Comparison of ENCODE assay signal across 20 cellular contexts in the genomic region with DNA sequence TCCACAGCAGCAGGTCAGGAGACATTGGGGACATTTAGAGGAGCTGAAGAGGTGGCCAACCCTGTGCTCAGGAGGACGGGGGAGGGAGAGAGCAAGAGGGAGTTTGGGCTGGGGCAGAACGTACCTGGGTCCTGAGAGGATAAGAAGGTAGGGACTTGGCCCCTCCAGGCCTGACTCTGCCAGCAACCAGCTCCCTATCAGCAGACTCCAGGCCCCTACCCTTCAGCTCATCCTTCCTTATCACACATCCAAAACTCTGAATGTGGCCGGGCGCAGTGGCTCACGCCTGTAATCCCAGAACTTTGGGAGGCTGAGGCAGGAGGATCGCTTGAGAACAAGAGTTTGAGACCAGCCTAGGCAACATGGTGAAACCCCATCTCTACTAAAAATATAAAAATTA. TPM values are rescaled to one million over a fixed set of nuclear protein-coding genes. Genes with fewer than 3 reads are reported as not detected.
"Had no signal": no experiment of that assay in that cellular context is flagged by ENCODE, and none has a peak within 500 bp of the region (broad histone marks: within the 10 kb centered on the region; RNA-seq: fewer than 3 reads in every experiment).

No MANE protein-coding gene starts in this region.

- H3K27me3 Mint-ChIP-seq: effector memory CD8-positive, alpha-beta T cell; type B pancreatic cell had no signal

- DNase-seq: effector memory CD8-positive, alpha-beta T cell; esophagus squamous epithelium; foreskin fibroblast; immature natural killer cell; left ventricle myocardium inferior; lower lobe of right lung; nephron progenitor cell; right cardiac atrium; small intestine; stimulated activated CD4-positive, alpha-beta T cell treated with anti-CD3 and anti-CD28 coated beads, Interleukin-12 subunit alpha, Interleukin-12 subunit beta, amount 100 ng/mL, for 4 hours; stimulated activated naive CD4-positive, alpha-beta T cell; thyroid gland had no signal

- H3K27ac ChIP-seq: epithelial cell of prostate, esophagus squamous epithelium, gastroesophageal sphincter, left ventricle myocardium inferior, lower lobe of right lung, neutrophil, suprapubic skin, thyroid gland had no signal

- H3K27ac Mint-ChIP-seq: dendritic cell treated with granulocyte-macrophage colony-stimulating factor and Interleukin-4, amounts not matched to agents 40 ng/mL and 50 ng/mL, for 4 days; immature natural killer cell; memory B cell; mesothelial cell of epicardium; nephron progenitor cell; type B pancreatic cell had no signal

- ATAC-seq: effector memory CD8-positive, alpha-beta T cell; gastroesophageal sphincter; lower lobe of right lung; right cardiac atrium had no signal

- H3K4me3 Mint-ChIP-seq: dendritic cell treated with granulocyte-macrophage colony-stimulating factor and Interleukin-4, amounts not matched to agents 40 ng/mL and 50 ng/mL, for 4 days; effector memory CD8-positive, alpha-beta T cell; immature natural killer cell; memory B cell; mesothelial cell of epicardium; nephron progenitor cell; type B pancreatic cell had no signal

- H3K9me3 Mint-ChIP-seq: dendritic cell treated with granulocyte-macrophage colony-stimulating factor and Interleukin-4, amounts not matched to agents 40 ng/mL and 50 ng/mL, for 4 days; effector memory CD8-positive, alpha-beta T cell; immature natural killer cell; memory B cell; mesothelial cell of epicardium; nephron progenitor cell; type B pancreatic cell had no signal

- H3K36me3 Mint-ChIP-seq: immature natural killer cell, memory B cell, mesothelial cell of epicardium, type B pancreatic cell had no signal

RNA-seq across cellular contexts. Expression of a gene that starts 48.3 kb away (rescaled TPM):
- total RNA-seq: mesothelial cell of epicardium had no signal
- polyA plus RNA-seq: immature natural killer cell had no signal
